In genomic region chr18:72460210-72460680, GRCh38 we compare ENCODE assay signal across 22 cellular contexts.
DNase-seq lines count a peak whose midpoint lies in the region; ATAC-seq, FAIRE-seq and TF ChIP-seq lines count a peak whose summit lies in the region.
"Had no signal": no experiment of that assay in that cellular context is flagged by ENCODE, and none has a peak within 500 bp of the region (broad histone marks: within the 10 kb centered on the region; RNA-seq: fewer than 3 reads in every experiment).

No MANE protein-coding gene starts in this region.

- no peak for ATAC-seq in IMR-90 (ENCODE audit: low read depth)
- ATAC-seq in lung (ENCODE audit: insufficient read depth, low FRiP score), result peak; percentile 17
- no peak for ATAC-seq in GM18868 (IDR thresholded peaks at IDR 0.05; ENCODE audit: unreplicated experiment)
- ATAC-seq: activated T-helper 17 cell treated with anti-CD3 and anti-CD28 coated beads, Interleukin-2, amount 50 U/mL, for 72 hours; GM23338; Panc1; stimulated activated naive CD8-positive, alpha-beta T cell treated with anti-CD3 and anti-CD28 coated beads, Interleukin-15, amount 100 ng/mL, for 72 hours had no signal

- no peak overlapping the region for H2AK9ac ChIP-seq in IMR-90 (replicated peaks; ENCODE audit: low read depth, low read length, poor library complexity)

- intact Hi-C loops in IMR-90 (cut with micrococcal nuclease) (no loop called here), endothelial cell of umbilical vein (cut with micrococcal nuclease) (no loop called here), posterior vena cava (cut with DNase I) (no loop called here)

- H3K4me1 ChIP-seq in IMR-90 (ENCODE audit: control insufficient read depth, insufficient read depth, low read length) (no peaks in the 10 kb centered on the region), endothelial cell of umbilical vein (ENCODE audit: control insufficient read depth, extremely low read depth, insufficient read depth, low read length) (peaks cover 14% of the 10 kb centered on the region), lung (ENCODE audit: control insufficient read depth in 2 of 2, insufficient read depth in 2 of 2, low read length in 2 of 2) (no peaks in the 10 kb centered on the region)
- H3K4me1 ChIP-seq: colonic mucosa, left ventricle myocardium inferior, prostate gland had no signal

- no peaks in the 10 kb centered on the region for H3K79me2 ChIP-seq in endothelial cell of umbilical vein (ENCODE audit: control insufficient read depth, insufficient read depth, low read length)

- WGBS in IMR-90 (ENCODE audit: extremely low coverage in 2 of 2, insufficient read length in 1 of 2), 2 experiments, result no CpG with 5 or more reads among the region's 1 CpG
- 56 to 57% methylated on average over 1 of the region's 1 CpG for WGBS in lung, 2 donors

- H4K5ac ChIP-seq in IMR-90 (ENCODE audit: low read depth, low read length), result no peak overlapping the region

- dilution Hi-C loops in IMR-90 (cut with HindIII; ENCODE audit: low sequenced_read_pairs, unreplicated experiment), result no loop called here
- dilution Hi-C loops in endothelial cell of umbilical vein (cut with MboI; ENCODE audit: extremely low pct_ligation_motif_present, low sequenced_read_pairs), result no loop called here

- H3K18ac ChIP-seq in IMR-90 (ENCODE audit: low read depth, low read length), result no peak overlapping the region

- DNase-seq in AG09309 (ENCODE audit: low read depth) (peak; percentile 34), IMR-90 (peak; percentile 6), endothelial cell of umbilical vein (ENCODE audit: low read depth, low spot score) (peak; percentile 40), lung (ENCODE audit: low spot score) (no peak), HT-29 (ENCODE audit: low spot score) (no peak), posterior vena cava (ENCODE audit: low spot score) (no peak), GM19240 (ENCODE audit: insufficient read length, low spot score) (no peak)
- DNase-seq: activated CD8-positive, alpha-beta memory T cell treated with anti-CD3 and anti-CD28 coated beads for 24 hours; AML-193; colonic mucosa; erythroblast; hypothalamus; left ventricle myocardium inferior; NCI-H69; stimulated activated CD4-positive, alpha-beta T cell treated with anti-CD3 and anti-CD28 coated beads, Interleukin-15, amount 100 ng/mL, for 24 hours; stimulated activated naive CD8-positive, alpha-beta T cell treated with anti-CD3 and anti-CD28 coated beads, Interleukin-15, amount 100 ng/mL, for 72 hours; WERI-Rb-1 had no signal

- TF ChIP-seq POLR2A in IMR-90 (IDR thresholded peaks at IDR 0.05; ENCODE audit: low read depth, low read length), result no peak
- TF ChIP-seq POLR2A in endothelial cell of umbilical vein (IDR thresholded peaks at IDR 0.05; ENCODE audit: low read depth, low read length), result no peak

- H3K9ac ChIP-seq in IMR-90 (ENCODE audit: low read depth, low read length) (no peak overlapping the region), endothelial cell of umbilical vein (replicated peaks; ENCODE audit: extremely low read depth, insufficient read depth, low read length) (no peak overlapping the region)

- no peak overlapping the region for H2BK20ac ChIP-seq in IMR-90 (ENCODE audit: low read depth, low read length)

- H3K23ac ChIP-seq in IMR-90 (ENCODE audit: low read depth, low read length), result no peak overlapping the region

- H3K36me3 ChIP-seq in IMR-90 (ENCODE audit: control insufficient read depth, insufficient read depth, low read length), result no peaks in the 10 kb centered on the region
- no peaks in the 10 kb centered on the region for H3K36me3 ChIP-seq in endothelial cell of umbilical vein (ENCODE audit: control insufficient read depth in 2 of 2, extremely low read depth in 1 of 2, insufficient read depth in 2 of 2, low read length in 2 of 2)
- H3K36me3 ChIP-seq in lung (ENCODE audit: control insufficient read depth in 2 of 2, insufficient read depth in 2 of 2, low read length in 2 of 2), result no peaks in the 10 kb centered on the region
- H3K36me3 ChIP-seq: colonic mucosa, left ventricle myocardium inferior, prostate gland, WERI-Rb-1 had no signal

- H2AFZ ChIP-seq in IMR-90 (replicated peaks; ENCODE audit: low read length, poor library complexity) (no peak overlapping the region), endothelial cell of umbilical vein (ENCODE audit: low read depth, low read length) (peak overlapping the region; percentile 26)
- H2AFZ ChIP-seq: GM23338 had no signal

- POLR2A ChIA-PET in IMR-90 (lab: Charles Lee; ENCODE audit: unreplicated experiment) (no interaction called here), endothelial cell of umbilical vein (lab: Charles Lee) (no interaction called here)

- BruUV-seq in IMR-90 (replicated peaks; lab: Mats Ljungman, UMichigan), result no TSS peak
- no TSS peak for BruUV-seq in endothelial cell of umbilical vein (replicated peaks; lab: Mats Ljungman, UMichigan)

- H3K9me3 ChIP-seq in IMR-90 (ENCODE audit: control insufficient read depth, insufficient read depth, low read length) (peaks cover 4% of the 10 kb centered on the region), endothelial cell of umbilical vein (replicated peaks; ENCODE audit: control insufficient read depth, insufficient read depth, low read length) (no peaks in the 10 kb centered on the region), lung (ENCODE audit: control insufficient read depth in 2 of 2, insufficient read depth in 1 of 2, low read length in 1 of 2) (peaks cover 0 to 4% of the 10 kb centered on the region in 2 donors)
- H3K9me3 ChIP-seq: colonic mucosa, prostate gland had no signal

- H4K8ac ChIP-seq in IMR-90 (ENCODE audit: low read depth in 2 of 2, low read length in 2 of 2), result no peak overlapping the region

- H3K27me3 ChIP-seq in IMR-90 (ENCODE audit: control insufficient read depth, insufficient read depth, low read length) (no peaks in the 10 kb centered on the region), endothelial cell of umbilical vein (ENCODE audit: control insufficient read depth in 2 of 2, insufficient read depth in 2 of 2, low read length in 2 of 2) (no peaks in the 10 kb centered on the region), lung (ENCODE audit: control insufficient read depth, insufficient read depth) (no peaks in the 10 kb centered on the region)
- H3K27me3 ChIP-seq: colonic mucosa had no signal

- H3K4me2 ChIP-seq in IMR-90 (ENCODE audit: low read depth, low read length) (no peak overlapping the region), endothelial cell of umbilical vein (ENCODE audit: insufficient read depth, low read length) (no peak overlapping the region)
- H3K4me2 ChIP-seq: GM23338 had no signal

- CTCF ChIA-PET in IMR-90 (lab: Yijun Ruan, JAX) (interaction anchor here (0.6 kb wide), 1 partner anchor 1904 kb away, joined by 4 read pairs; no protein-coding TSS in a partner anchor), endothelial cell of umbilical vein (lab: Charles Lee) (no interaction called here)

- H3K27ac ChIP-seq in IMR-90 (ENCODE audit: insufficient read depth, low read length) (no peak overlapping the region), endothelial cell of umbilical vein (ENCODE audit: insufficient read depth, low read depth, low read length) (no peak overlapping the region), lung (ENCODE audit: low read depth in 1 of 2, low read length in 1 of 2) (no peak overlapping the region)
- H3K27ac ChIP-seq: colonic mucosa, left ventricle myocardium inferior, prostate gland, WERI-Rb-1 had no signal

- no peak overlapping the region for H3K4me3 ChIP-seq in AG09309 (ENCODE audit: control insufficient read depth, low read depth, low read length)
- no peak overlapping the region for H3K4me3 ChIP-seq in IMR-90 (ENCODE audit: insufficient read depth, low read depth, low read length)
- H3K4me3 ChIP-seq in endothelial cell of umbilical vein (replicated peaks in 1 of 3; ENCODE audit: insufficient read depth in 1 of 3, low read depth in 1 of 3, low read length in 3 of 3), result no peak overlapping the region
- H3K4me3 ChIP-seq in lung, result no peak overlapping the region
- H3K4me3 ChIP-seq: colonic mucosa, GM23338, left ventricle myocardium inferior, prostate gland had no signal

- TF ChIP-seq RAD21 in IMR-90 (IDR thresholded peaks at IDR 0.05; ENCODE audit: low read length), result no peak

- H2BK120ac ChIP-seq in IMR-90 (ENCODE audit: low read depth, low read length), result no peak overlapping the region

- H4K20me1 ChIP-seq in IMR-90 (ENCODE audit: insufficient read depth, low read length), result no peaks in the 10 kb centered on the region
- no peaks in the 10 kb centered on the region for H4K20me1 ChIP-seq in endothelial cell of umbilical vein (replicated peaks; ENCODE audit: control insufficient read depth, extremely low read depth, insufficient read depth, low read length)

- H2BK5ac ChIP-seq in IMR-90 (ENCODE audit: low read depth, low read length, poor library complexity, severe bottlenecking), result no peak overlapping the region

- H2BK15ac ChIP-seq in IMR-90 (ENCODE audit: low read depth, low read length), result no peak overlapping the region

- FAIRE-seq in endothelial cell of umbilical vein (lab: Jason Lieb, UNC), result peak; percentile 76

- in situ Hi-C loops in IMR-90 (cut with MboI; ENCODE audit: low sequenced_read_pairs), result no loop called here

- H3K56ac ChIP-seq in IMR-90 (ENCODE audit: extremely low read depth, insufficient read depth, low read length), result no peak overlapping the region

- H3K79me1 ChIP-seq in IMR-90 (ENCODE audit: low read depth in 1 of 2, low read length in 2 of 2), result no peaks in the 10 kb centered on the region

- H4K91ac ChIP-seq in IMR-90 (ENCODE audit: insufficient read depth, low read depth, low read length), result no peak overlapping the region

- TF ChIP-seq CTCF in AG09309 (IDR thresholded peaks at IDR 0.05; ENCODE audit: control insufficient read depth, insufficient read depth, low read depth, low read length, missing control alignments) (no peak), IMR-90 (conservative IDR thresholded peaks at IDR 0.05; ENCODE audit: low read depth, low read length) (no peak), endothelial cell of umbilical vein (IDR thresholded peaks at IDR 0.05; ENCODE audit: extremely low read depth in 1 of 2, insufficient read depth in 1 of 2, low read depth in 1 of 2, low read length in 2 of 2) (no peak), lung (IDR thresholded peaks at IDR 0.05; ENCODE audit: control extremely low read depth, extremely low read depth) (no peak)

- H3K9me1 ChIP-seq in IMR-90 (ENCODE audit: insufficient read depth, low read length) (no peaks in the 10 kb centered on the region), endothelial cell of umbilical vein (replicated peaks; ENCODE audit: control insufficient read depth, extremely low read depth, insufficient read depth, low read length) (no peaks in the 10 kb centered on the region)

- H3K14ac ChIP-seq in IMR-90 (replicated peaks; ENCODE audit: low read depth, low read length), result no peak overlapping the region

- H2AK5ac ChIP-seq in IMR-90 (ENCODE audit: low read depth, low read length), result no peak overlapping the region

- H3K4ac ChIP-seq in IMR-90 (ENCODE audit: low read depth, low read length), result no peak overlapping the region

TF ChIP-seq in endothelial cell of umbilical vein, 7 proteins besides CTCF, POLR2A, EP300 and RAD21 (continues in another document):
- TF ChIP-seq MAX (IDR thresholded peaks at IDR 0.05; ENCODE audit: insufficient read depth, insufficient read length), result no peak
- no peak for TF ChIP-seq EZH2 (IDR thresholded peaks at IDR 0.05; ENCODE audit: borderline replicate concordance, low read depth, low read length, severe bottlenecking)

Comparison
In these comparisons a context has a peak if more than half of its experiments do, and no peak if none do; other contexts are left out.
1. DNase-seq: peak in AG09309 (single experiment), IMR-90 (single experiment) and endothelial cell of umbilical vein (single experiment); none in lung (single experiment), HT-29 (single experiment), posterior vena cava (single experiment) and GM19240 (single experiment).